13 cellular contexts compared by ENCODE assay signal in genomic region chr9:110777201-110777842, GRCh38.
DNase-seq lines count a peak whose midpoint lies in the region; ATAC-seq and TF ChIP-seq lines count a peak whose summit lies in the region.
"Had no signal": no experiment of that assay in that cellular context is flagged by ENCODE, and none has a peak within 500 bp of the region (broad histone marks: within the 10 kb centered on the region; RNA-seq: fewer than 3 reads in every experiment).

No MANE protein-coding gene starts in this region.

- H3K27ac Mint-ChIP-seq in osteocyte (ENCODE audit: unreplicated experiment): peak overlapping the region; percentile 74
- H3K27ac Mint-ChIP-seq: activated CD4-positive, alpha-beta T cell treated with anti-CD3 and anti-CD28 coated beads for 36 hours; activated T-cell treated with anti-CD3 and anti-CD28 coated beads, Interleukin-2, amount 50 U/mL, for 24 hours had no signal

- no peak overlapping the region for H3K4me3 ChIP-seq in fibroblast of mammary gland (ENCODE audit: control insufficient read depth, low read depth, low read length)
- no peak overlapping the region for H3K4me3 ChIP-seq in upper lobe of right lung
- H3K4me3 ChIP-seq: gastroesophageal sphincter had no signal

- H3K27me3 Mint-ChIP-seq in osteocyte (ENCODE audit: unreplicated experiment): no peaks in the 10 kb centered on the region
- H3K27me3 Mint-ChIP-seq: activated CD4-positive, alpha-beta T cell treated with anti-CD3 and anti-CD28 coated beads for 36 hours; activated T-cell treated with anti-CD3 and anti-CD28 coated beads, Interleukin-2, amount 50 U/mL, for 24 hours had no signal

- peaks cover 16% of the 10 kb centered on the region for H3K9me3 Mint-ChIP-seq in osteocyte (ENCODE audit: unreplicated experiment)
- H3K9me3 Mint-ChIP-seq: activated T-cell treated with anti-CD3 and anti-CD28 coated beads, Interleukin-2, amount 50 U/mL, for 24 hours had no signal

- intact Hi-C loops in upper lobe of right lung (cut with DNase I): no loop called here

- peaks cover 30% of the 10 kb centered on the region for H3K4me1 Mint-ChIP-seq in osteocyte (ENCODE audit: unreplicated experiment)
- H3K4me1 Mint-ChIP-seq: activated CD4-positive, alpha-beta T cell treated with anti-CD3 and anti-CD28 coated beads for 36 hours had no signal

- no peak overlapping the region for H3K27ac ChIP-seq in upper lobe of right lung
- H3K27ac ChIP-seq: gastroesophageal sphincter had no signal

- DNase-seq in CD1c-positive myeloid dendritic cell (ENCODE audit: extremely low spot score): peak; percentile 5
- DNase-seq in OCI-M1 (lab: John Stamatoyannopoulos, UW): peak; percentile 56
- DNase-seq in fibroblast of mammary gland (ENCODE audit: low read depth): peak; percentile 31
- DNase-seq in osteocyte (ENCODE audit: extremely low spot score, unreplicated experiment): no peak
- no peak for DNase-seq in hippocampal formation (lab: John Stamatoyannopoulos, UW)
- no peak for DNase-seq in upper lobe of right lung
- no peak for DNase-seq in stimulated activated CD4-positive, alpha-beta T cell treated with anti-CD3 and anti-CD28 coated beads, Interleukin-12 subunit alpha, Interleukin-12 subunit beta, amount 100 ng/mL, for 4 hours
- DNase-seq in SKM-1 treated with dmso at 0.1 percent for 144 hours (lab: John Stamatoyannopoulos, UW; ENCODE audit: unreplicated experiment): no peak
- DNase-seq: activated CD4-positive, alpha-beta T cell treated with anti-CD3 and anti-CD28 coated beads for 36 hours; activated T-cell treated with anti-CD3 and anti-CD28 coated beads, Interleukin-2, amount 50 U/mL, for 24 hours; effector CD4-positive, alpha-beta T cell; NCI-H2171 had no signal

- no peak overlapping the region for H3K4me3 Mint-ChIP-seq in osteocyte (ENCODE audit: unreplicated experiment)
- H3K4me3 Mint-ChIP-seq: activated CD4-positive, alpha-beta T cell treated with anti-CD3 and anti-CD28 coated beads for 36 hours; activated T-cell treated with anti-CD3 and anti-CD28 coated beads, Interleukin-2, amount 50 U/mL, for 24 hours had no signal

- H3K9me3 ChIP-seq in upper lobe of right lung: no peaks in the 10 kb centered on the region
- H3K9me3 ChIP-seq: gastroesophageal sphincter had no signal

- no peaks in the 10 kb centered on the region for H3K36me3 ChIP-seq in upper lobe of right lung
- H3K36me3 ChIP-seq: gastroesophageal sphincter had no signal

- H3K4me1 ChIP-seq in upper lobe of right lung: peaks cover 14% of the 10 kb centered on the region

- no peak for ATAC-seq in upper lobe of right lung
- ATAC-seq: activated CD4-positive, alpha-beta T cell treated with anti-CD3 and anti-CD28 coated beads for 36 hours; gastroesophageal sphincter had no signal

- no peaks in the 10 kb centered on the region for H3K27me3 ChIP-seq in upper lobe of right lung
- H3K27me3 ChIP-seq: gastroesophageal sphincter had no signal

- TF ChIP-seq CTCF in fibroblast of mammary gland (conservative IDR thresholded peaks at IDR 0.05; ENCODE audit: control insufficient read depth, insufficient read depth, low read depth, low read length) (no peak), osteocyte (IDR thresholded peaks at IDR 0.05) (no peak), upper lobe of right lung (IDR thresholded peaks at IDR 0.05) (no peak)

- H3K36me3 Mint-ChIP-seq in osteocyte (ENCODE audit: unreplicated experiment): peaks cover 2% of the 10 kb centered on the region

Comparison
In these comparisons a context has a peak if more than half of its experiments do, and no peak if none do; other contexts are left out.
1. DNase-seq: peak in CD1c-positive myeloid dendritic cell (single experiment), OCI-M1 (single experiment) and fibroblast of mammary gland (single experiment); none in osteocyte (single experiment), hippocampal formation (0 of 2), upper lobe of right lung (single experiment), stimulated activated CD4-positive, alpha-beta T cell treated with anti-CD3 and anti-CD28 coated beads, Interleukin-12 subunit alpha, Interleukin-12 subunit beta, amount 100 ng/mL, for 4 hours (single experiment) and SKM-1 treated with dmso at 0.1 percent for 144 hours (single experiment).